ENCODE assay signal across 8 cellular contexts in genomic region chr3:48635222-48636021, GRCh38. TPM values are rescaled to one million over a fixed set of nuclear protein-coding genes. Genes with fewer than 3 reads are reported as not detected.
DNase-seq lines count a peak whose midpoint lies in the region; ATAC-seq, FAIRE-seq and TF ChIP-seq lines count a peak whose summit lies in the region.

A gene with protein sequence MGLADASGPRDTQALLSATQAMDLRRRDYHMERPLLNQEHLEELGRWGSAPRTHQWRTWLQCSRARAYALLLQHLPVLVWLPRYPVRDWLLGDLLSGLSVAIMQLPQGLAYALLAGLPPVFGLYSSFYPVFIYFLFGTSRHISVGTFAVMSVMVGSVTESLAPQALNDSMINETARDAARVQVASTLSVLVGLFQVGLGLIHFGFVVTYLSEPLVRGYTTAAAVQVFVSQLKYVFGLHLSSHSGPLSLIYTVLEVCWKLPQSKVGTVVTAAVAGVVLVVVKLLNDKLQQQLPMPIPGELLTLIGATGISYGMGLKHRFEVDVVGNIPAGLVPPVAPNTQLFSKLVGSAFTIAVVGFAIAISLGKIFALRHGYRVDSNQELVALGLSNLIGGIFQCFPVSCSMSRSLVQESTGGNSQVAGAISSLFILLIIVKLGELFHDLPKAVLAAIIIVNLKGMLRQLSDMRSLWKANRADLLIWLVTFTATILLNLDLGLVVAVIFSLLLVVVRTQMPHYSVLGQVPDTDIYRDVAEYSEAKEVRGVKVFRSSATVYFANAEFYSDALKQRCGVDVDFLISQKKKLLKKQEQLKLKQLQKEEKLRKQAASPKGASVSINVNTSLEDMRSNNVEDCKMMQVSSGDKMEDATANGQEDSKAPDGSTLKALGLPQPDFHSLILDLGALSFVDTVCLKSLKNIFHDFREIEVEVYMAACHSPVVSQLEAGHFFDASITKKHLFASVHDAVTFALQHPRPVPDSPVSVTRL (minus strand): TSS chr3:48635461. CDS start chr3:48635393, 68 bp downstream.

- DNase-seq in GM12891 (ENCODE audit: insufficient read length, low spot score) (peak; percentile 100), NCI-H1436 treated with DMSO at 0.1 percent for 48 hours (lab: John Stamatoyannopoulos, UW) (peak; percentile 40), T-cell (peak; percentile 78 to 95 (median 87)), adrenal gland (peak; percentile 95 to 98 (median 97)), heart left ventricle (peak; percentile 97 to 99 (median 98)), posterior cingulate gyrus (peak; percentile 95 to 100 (median 98)), upper lobe of left lung (peak; percentile 98 to 100)

- intact Hi-C loops in adrenal gland (cut with DNase I) (no loop called here), heart left ventricle (cut with DNase I) (loop anchor here in 2 of 10 donors (1.0 to 10.0 kb wide), 4 partner anchors 26 to 171 kb away; partner anchors contain the start of genes UQCRC1 (in 2 of the 2) and PFKFB4 (in 1 of the 2)), posterior cingulate gyrus (cut with DNase I) (loop anchor here (2.0 kb wide), 1 partner anchor 27 kb away; the partner anchor contains the start of gene UQCRC1)

- H3K4me3 ChIP-seq in adrenal gland (peak within 1 kb of the TSS; percentile 71 to 90 (median 80)), heart left ventricle (peak within 1 kb of the TSS; percentile 64 to 96 (median 86)), upper lobe of left lung (peak within 1 kb of the TSS; percentile 77 to 98 (median 87))

- ATAC-seq in HG02852 (IDR thresholded peaks at IDR 0.05; ENCODE audit: unreplicated experiment) (peak; percentile 91), T-cell (replicated peaks in 1 of 4) (peak; percentile 99), heart left ventricle (peak; percentile 98 to 99 (median 98)), upper lobe of left lung (ENCODE audit: low FRiP score in 2 of 2) (peak; percentile 98 to 99)

- POLR2A ChIA-PET in T-cell (lab: Charles Lee) = interaction anchor here in 1 of 2 donors (0.6 kb wide), 1 partner anchor 304 kb away, joined by 3 read pairs; no protein-coding TSS in a partner anchor

- TF ChIP-seq POLR2A in GM12891 (IDR thresholded peaks at IDR 0.05; ENCODE audit: low read depth, low read length) (no peak), adrenal gland (IDR thresholded peaks at IDR 0.05) (peak; percentile 47 to 83), heart left ventricle (IDR thresholded peaks at IDR 0.05) (peak in 1 of 2 donors; percentile 62), upper lobe of left lung (IDR thresholded peaks at IDR 0.05) (peak in 2 of 4 donors; percentile 39 to 72)

- no peak for TF ChIP-seq EP300 in upper lobe of left lung (IDR thresholded peaks at IDR 0.05)

- H3K4me3 Mint-ChIP-seq in T-cell = peak within 1 kb of the TSS; percentile 85 to 88 (median 88)

- FAIRE-seq in GM12891 (lab: Jason Lieb, UNC) = peak; percentile 99

- H3K27me3 Mint-ChIP-seq in T-cell = no peaks in the 10 kb centered on the region

- H3K36me3 ChIP-seq in adrenal gland (replicated peaks in 1 of 2) (peaks cover 0 to 15% of the 10 kb centered on the region in 2 donors), heart left ventricle (peaks cover 0 to 31% (median 9%) of the 10 kb centered on the region in 9 donors), upper lobe of left lung (peaks cover 0 to 29% (median 11%) of the 10 kb centered on the region in 4 donors)

- peaks cover 3% of the 10 kb centered on the region for H3K36me3 Mint-ChIP-seq in T-cell

- H3K9me3 Mint-ChIP-seq in T-cell = no peaks in the 10 kb centered on the region

- 0 to 1% (median 0%) methylated on average over 10 to 68 of the region's 68 CpGs for WGBS in adrenal gland, 4 donors
- WGBS in heart left ventricle, 4 donors = 0 to 1% (median 0%) methylated on average over 10 to 68 of the region's 68 CpGs
- 2% methylated on average over 25 of the region's 68 CpGs; no CpG with 5 or more reads in 1 of the 2 donors for WGBS in upper lobe of left lung, 2 donors

- peaks cover 13 to 24% of the 10 kb centered on the region in 2 donors for H3K4me1 ChIP-seq in adrenal gland (replicated peaks in 1 of 2)
- H3K4me1 ChIP-seq in heart left ventricle = peaks cover 0 to 28% (median 19%) of the 10 kb centered on the region in 12 donors
- peaks cover 18 to 26% (median 23%) of the 10 kb centered on the region in 4 donors for H3K4me1 ChIP-seq in upper lobe of left lung

- TF ChIP-seq CTCF in adrenal gland (IDR thresholded peaks at IDR 0.05) = peak; percentile 12 to 61 (median 48)
- peak in 10 of 12 donors; percentile 5 to 67 (median 45) for TF ChIP-seq CTCF in heart left ventricle (IDR thresholded peaks at IDR 0.05)
- TF ChIP-seq CTCF in upper lobe of left lung (IDR thresholded peaks at IDR 0.05) = peak; percentile 21 to 71 (median 52)

- H3K9me3 ChIP-seq in adrenal gland (replicated peaks in 1 of 3) (no peaks in the 10 kb centered on the region), heart left ventricle (no peaks in the 10 kb centered on the region), upper lobe of left lung (no peaks in the 10 kb centered on the region)

- H3K27ac ChIP-seq in adrenal gland (peak within 1 kb of the TSS in 4 of 5 donors; percentile 65 to 88 (median 78)), heart left ventricle (peak within 1 kb of the TSS; percentile 28 to 90 (median 86)), upper lobe of left lung (peak within 1 kb of the TSS; percentile 71 to 86 (median 82))

- CTCF ChIA-PET in T-cell (lab: Charles Lee) = interaction anchor here in 1 of 2 donors (0.6 to 1.1 kb wide), 2 partner anchors 29 to 51 kb away, joined by 3 to 6 read pairs; partner anchors contain the start of gene NCKIPSD

- peaks cover 18 to 25% (median 23%) of the 10 kb centered on the region in 3 donors for H3K4me1 Mint-ChIP-seq in T-cell

- H3K27me3 ChIP-seq in adrenal gland = no peaks in the 10 kb centered on the region
- H3K27me3 ChIP-seq in heart left ventricle = no peaks in the 10 kb centered on the region
- no peaks in the 10 kb centered on the region for H3K27me3 ChIP-seq in upper lobe of left lung

- peak within 1 kb of the TSS; percentile 73 to 80 for H3K27ac Mint-ChIP-seq in T-cell

TF ChIP-seq in GM12891, 5 proteins besides CTCF, POLR2A, EP300 and RAD21:
- TF ChIP-seq TAF1 (IDR thresholded peaks at IDR 0.05; ENCODE audit: low read depth, low read length) = no peak
- peak; percentile 44; the same call in 1 of the 2 replicates for TF ChIP-seq SPI1 (IDR thresholded peaks at IDR 0.05; ENCODE audit: low read depth, low read length)
- no peak for TF ChIP-seq POLR2AphosphoS5 (IDR thresholded peaks at IDR 0.05; ENCODE audit: low read depth, low read length)
- no peak for TF ChIP-seq POU2F2 (IDR thresholded peaks at IDR 0.05; ENCODE audit: low read depth, low read length)
- TF ChIP-seq PAX5 (IDR thresholded peaks at IDR 0.05; ENCODE audit: insufficient read depth, low read length, severe bottlenecking) = no peak

RNA-seq across cellular contexts. Expression of the gene that starts here (rescaled TPM):
- 6.7 TPM for polyA plus RNA-seq in GM12891 (2012; ENCODE audit: low read depth, missing spikeins)
- total RNA-seq in T-cell (10 to 100 TPM; 16.2 to 36.4 (median 29.2) TPM), adrenal gland (10 to 100 TPM in 7 of 8 donors, 1 to 10 TPM in 1; 7.8 to 27.6 (median 15.7) TPM), heart left ventricle (10 to 100 TPM in 3 of 9 donors, 1 to 10 TPM in 6; 6.7 to 14.6 (median 9.2) TPM), upper lobe of left lung (10 to 100 TPM; 10.5 to 66.0 (median 20.4) TPM)
- polyA plus RNA-seq in adrenal gland (10 to 100 TPM in 2 of 3 donors, 1 to 10 TPM in 1; 8.3 to 47.2 (median 23.5) TPM), heart left ventricle (10 to 100 TPM; 10.0 to 12.9 TPM)

Comparison
In these comparisons a context has a peak if more than half of its experiments do, and no peak if none do; other contexts are left out.
1. Peak in every context shown above with its lines: DNase-seq, ATAC-seq, H3K4me3 ChIP-seq and H3K27ac ChIP-seq.
2. DNase-seq: peak in every context shown above with its lines; median percentile 100 in GM12891; 99 in upper lobe of left lung; 98 in posterior cingulate gyrus; 98 in heart left ventricle; 97 in adrenal gland; 87 in T-cell; 40 in NCI-H1436 treated with DMSO at 0.1 percent for 48 hours.